ENCODE assay signal across 20 cellular contexts in genomic region chr9:131587906-131588305, GRCh38. TPM values are rescaled to one million over a fixed set of nuclear protein-coding genes. Genes with fewer than 3 reads are reported as not detected.
"Had no signal": no experiment of that assay in that cellular context is flagged by ENCODE, and none has a peak within 500 bp of the region (broad histone marks: within the 10 kb centered on the region; RNA-seq: fewer than 3 reads in every experiment).

No MANE protein-coding gene starts in this region.

- H3K27ac ChIP-seq: adrenal gland, coronary artery, lower lobe of right lung, prostate gland, spleen had no signal

- ATAC-seq: esophagus mucosa; lower lobe of right lung; sciatic nerve; stimulated activated naive CD8-positive, alpha-beta T cell treated with anti-CD3 and anti-CD28 coated beads, Interleukin-15, amount 100 ng/mL, for 72 hours had no signal

- H3K27me3 Mint-ChIP-seq: activated CD4-positive, alpha-beta T cell treated with anti-CD3 and anti-CD28 coated beads, Interleukin-2, amount 10 ng/mL, durations not matched to agents 24 days and 14 days; stimulated activated naive CD8-positive, alpha-beta T cell treated with anti-CD3 and anti-CD28 coated beads, Interleukin-15, amount 100 ng/mL, for 72 hours had no signal

- H3K4me1 ChIP-seq: adrenal gland, prostate gland had no signal

- H3K9me3 Mint-ChIP-seq: activated CD4-positive, alpha-beta T cell treated with anti-CD3 and anti-CD28 coated beads, Interleukin-2, amount 10 ng/mL, durations not matched to agents 24 days and 14 days; immature natural killer cell; stimulated activated naive CD8-positive, alpha-beta T cell treated with anti-CD3 and anti-CD28 coated beads, Interleukin-15, amount 100 ng/mL, for 72 hours had no signal

- DNase-seq: activated CD4-positive, alpha-beta T cell treated with anti-CD3 and anti-CD28 coated beads, Interleukin-2, amount 10 ng/mL, durations not matched to agents 24 days and 14 days; activated gamma-delta T cell; activated T-cell treated with anti-CD3 and anti-CD28 coated beads, Interleukin-2, amount 50 U/mL, for 1 hour; adrenal gland; central memory CD4-positive, alpha-beta T cell; immature natural killer cell; lower lobe of right lung; midbrain; nucleus accumbens; spleen; stimulated activated CD4-positive, alpha-beta T cell treated with anti-CD3 and anti-CD28 coated beads, Interleukin-2, amount 100 ng/mL, for 24 hours; stimulated activated naive CD8-positive, alpha-beta T cell treated with anti-CD3 and anti-CD28 coated beads, Interleukin-15, amount 100 ng/mL, for 72 hours; T-helper 1 cell had no signal

- H3K4me3 ChIP-seq: adrenal gland, coronary artery, lower lobe of right lung, prostate gland, spleen had no signal

- H3K27me3 ChIP-seq: adrenal gland, spleen had no signal

- H3K9me3 ChIP-seq: adrenal gland, lower lobe of right lung, prostate gland, spleen had no signal

RNA-seq across cellular contexts. Expression of gene PRRT1B, which starts 42.6 kb away (rescaled TPM):
- total RNA-seq: activated CD4-positive, alpha-beta T cell treated with anti-CD3 and anti-CD28 coated beads, Interleukin-2, amount 10 ng/mL, durations not matched to agents 24 days and 14 days; adrenal gland; esophagus mucosa; glomerular endothelial cell; sciatic nerve; spleen; urinary bladder had no signal
- polyA plus RNA-seq: adrenal gland, immature natural killer cell, spleen, thymus, urinary bladder had no signal
